24 cellular contexts compared by ENCODE assay signal in the genomic region with DNA sequence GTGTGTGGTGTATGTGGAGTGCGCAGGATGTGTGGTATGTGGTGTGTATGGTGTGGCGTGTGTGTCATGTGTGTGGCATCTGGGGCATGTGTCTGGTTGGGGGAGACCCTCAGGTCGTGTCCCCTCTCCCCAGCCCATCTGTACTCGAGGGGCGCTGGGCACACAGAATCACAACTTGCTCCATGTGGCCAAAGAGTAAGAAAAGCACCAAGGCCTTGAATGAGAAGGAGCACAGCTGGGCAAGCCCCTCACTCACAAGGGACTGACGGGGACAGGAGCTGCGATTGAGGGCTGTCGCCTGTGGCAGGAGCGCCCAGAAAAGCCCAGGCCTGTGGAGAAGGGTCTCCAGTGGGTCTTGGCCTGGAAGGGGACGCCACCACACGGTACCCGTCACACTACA.
"Had no signal": no experiment of that assay in that cellular context is flagged by ENCODE, and none has a peak within 500 bp of the region (broad histone marks: within the 10 kb centered on the region; RNA-seq: fewer than 3 reads in every experiment).

No MANE protein-coding gene starts in this region.

- H3K4me1 ChIP-seq: colonic mucosa, gastroesophageal sphincter, heart left ventricle, pancreas, psoas muscle, right atrium auricular region, testis, vagina had no signal

- H3K27ac ChIP-seq: colonic mucosa, gastroesophageal sphincter, heart left ventricle, pancreas, psoas muscle, right atrium auricular region, testis, vagina had no signal

- ATAC-seq: activated T-helper 17 cell treated with anti-CD3 and anti-CD28 coated beads, Interleukin-2, amount 50 U/mL, for 72 hours; gastroesophageal sphincter; heart left ventricle; left colon; naive thymus-derived CD8-positive, alpha-beta T cell; stimulated activated naive B cell treated with anti-CD40 and anti-IgM and Interleukin-4, amounts not matched to agents 10 μg/mL and 1 μg/mL and 100 μg/mL, for 72 hours; WTC11 had no signal

- H3K27me3 Mint-ChIP-seq: activated naive CD8-positive, alpha-beta T cell treated with anti-CD3 and anti-CD28 coated beads for 36 hours; activated T-helper 17 cell treated with anti-CD3 and anti-CD28 coated beads, Interleukin-2, amount 50 U/mL, for 72 hours; central memory CD8-positive, alpha-beta T cell; naive thymus-derived CD8-positive, alpha-beta T cell; stimulated activated naive B cell treated with anti-CD40 and anti-IgM and Interleukin-4, amounts not matched to agents 10 μg/mL and 1 μg/mL and 100 μg/mL, for 72 hours; type B pancreatic cell had no signal

- H3K27me3 ChIP-seq: colonic mucosa, gastroesophageal sphincter, heart left ventricle, pancreas, right atrium auricular region, testis, vagina had no signal

- H3K4me1 Mint-ChIP-seq: activated naive CD8-positive, alpha-beta T cell treated with anti-CD3 and anti-CD28 coated beads for 36 hours; activated T-helper 17 cell treated with anti-CD3 and anti-CD28 coated beads, Interleukin-2, amount 50 U/mL, for 72 hours; central memory CD8-positive, alpha-beta T cell; stimulated activated naive B cell treated with anti-CD40 and anti-IgM and Interleukin-4, amounts not matched to agents 10 μg/mL and 1 μg/mL and 100 μg/mL, for 72 hours; WTC11 had no signal

- H3K9me3 Mint-ChIP-seq: activated naive CD8-positive, alpha-beta T cell treated with anti-CD3 and anti-CD28 coated beads for 36 hours; activated T-helper 17 cell treated with anti-CD3 and anti-CD28 coated beads, Interleukin-2, amount 50 U/mL, for 72 hours; central memory CD8-positive, alpha-beta T cell; mesothelial cell of epicardium; naive thymus-derived CD8-positive, alpha-beta T cell; stimulated activated naive B cell treated with anti-CD40 and anti-IgM and Interleukin-4, amounts not matched to agents 10 μg/mL and 1 μg/mL and 100 μg/mL, for 72 hours; type B pancreatic cell; WTC11 had no signal

- H3K9me3 ChIP-seq: colonic mucosa, gastroesophageal sphincter, heart left ventricle, pancreas, psoas muscle, right atrium auricular region, testis, vagina had no signal

- H3K27ac Mint-ChIP-seq: activated naive CD8-positive, alpha-beta T cell treated with anti-CD3 and anti-CD28 coated beads for 36 hours; activated T-helper 17 cell treated with anti-CD3 and anti-CD28 coated beads, Interleukin-2, amount 50 U/mL, for 72 hours; mesothelial cell of epicardium; stimulated activated naive B cell treated with anti-CD40 and anti-IgM and Interleukin-4, amounts not matched to agents 10 μg/mL and 1 μg/mL and 100 μg/mL, for 72 hours; type B pancreatic cell; WTC11 had no signal

- DNase-seq: activated CD4-positive, alpha-beta T cell treated with anti-CD3 and anti-CD28 coated beads for 4 hours; activated CD4-positive, alpha-beta T cell treated with anti-CD3 and anti-CD28 coated beads, Interleukin-2, amount 50 U/mL, for 48 hours; activated naive CD4-positive, alpha-beta T cell treated with Interleukin-2 at 50 U/mL for 16 hours; activated naive CD8-positive, alpha-beta T cell treated with anti-CD3 and anti-CD28 coated beads for 36 hours; activated T-cell treated with anti-CD3 and anti-CD28 coated beads, Interleukin-2, amount 50 U/mL, for 1 hour; colonic mucosa; naive thymus-derived CD8-positive, alpha-beta T cell; psoas muscle; stimulated activated CD4-positive, alpha-beta T cell treated with anti-CD3 and anti-CD28 coated beads, Interleukin-2, amount 100 ng/mL, for 24 hours; stimulated activated naive B cell treated with anti-CD40 and anti-IgM and Interleukin-4, amounts not matched to agents 10 μg/mL and 1 μg/mL and 100 μg/mL, for 72 hours; T-helper 1 cell; T1000; testis had no signal

- H3K36me3 Mint-ChIP-seq: activated naive CD8-positive, alpha-beta T cell treated with anti-CD3 and anti-CD28 coated beads for 36 hours; WTC11 had no signal

- H3K36me3 ChIP-seq: colonic mucosa, pancreas had no signal

- H3K4me3 ChIP-seq: colonic mucosa, gastroesophageal sphincter, heart left ventricle, pancreas, psoas muscle, right atrium auricular region, testis, vagina had no signal

- H3K4me3 Mint-ChIP-seq: activated naive CD8-positive, alpha-beta T cell treated with anti-CD3 and anti-CD28 coated beads for 36 hours; activated T-helper 17 cell treated with anti-CD3 and anti-CD28 coated beads, Interleukin-2, amount 50 U/mL, for 72 hours; central memory CD8-positive, alpha-beta T cell; mesothelial cell of epicardium; naive thymus-derived CD8-positive, alpha-beta T cell; stimulated activated naive B cell treated with anti-CD40 and anti-IgM and Interleukin-4, amounts not matched to agents 10 μg/mL and 1 μg/mL and 100 μg/mL, for 72 hours; type B pancreatic cell; WTC11 had no signal
